In genomic region chr11:114318361-114318760, GRCh38 we compare ENCODE assay signal across 2 cellular contexts.
TF ChIP-seq lines count a peak whose summit lies in the region.

No MANE protein-coding gene starts in this region.

TF ChIP-seq in GM23338, 12 proteins besides CTCF, POLR2A, EP300 and RAD21 (continued from another document):
- TF ChIP-seq ETS1 (IDR thresholded peaks at IDR 0.05) (peak; percentile 53; the same call in 1 of the 2 replicates), STAT1 (IDR thresholded peaks at IDR 0.05; ENCODE audit: unreplicated experiment) (no peak), ZNF462 (CRISPR knock-in tag; IDR thresholded peaks at IDR 0.05) (0 out of 2 replicates have a peak, but pooled peaks have one; percentile 10)

TF ChIP-seq in SK-N-SH, 30 proteins besides CTCF, POLR2A, EP300 and RAD21 (continued from another document):
- TF ChIP-seq REST (IDR thresholded peaks at IDR 0.05; ENCODE audit: low read depth, low read length), result no peak
- TF ChIP-seq RCOR1 (IDR thresholded peaks at IDR 0.05; ENCODE audit: low read length), result no peak
- TF ChIP-seq MAX (IDR thresholded peaks at IDR 0.05; ENCODE audit: low read depth), result no peak
- TF ChIP-seq ELF1 (IDR thresholded peaks at IDR 0.05), result no peak
- TF ChIP-seq NRF1 (IDR thresholded peaks at IDR 0.05; ENCODE audit: low read depth, low read length), result no peak
- no peak for TF ChIP-seq CHD2 (IDR thresholded peaks at IDR 0.05; ENCODE audit: low read length, partially characterized antibody)
- TF ChIP-seq MXI1 (IDR thresholded peaks at IDR 0.05; ENCODE audit: low read depth, low read length), result no peak
- TF ChIP-seq IRF3 (IDR thresholded peaks at IDR 0.05; ENCODE audit: low read depth, low read length), result no peak
- TF ChIP-seq GABPA (IDR thresholded peaks at IDR 0.05; ENCODE audit: low read depth), result no peak
- no peak for TF ChIP-seq PBX3 (IDR thresholded peaks at IDR 0.05)
- no peak for TF ChIP-seq GATA2 (CRISPR knock-in tag; IDR thresholded peaks at IDR 0.05)
